Comparison of ENCODE assay signal across 8 cellular contexts in genomic region chr1:1283821-1284220, GRCh38.
A peak's percentile ranks its signal among the peaks of the same experiment; 100 is the strongest.
DNase-seq lines count a peak whose midpoint lies in the region; ATAC-seq lines count a peak whose summit lies in the region.
"Had no signal": no experiment of that assay in that cellular context is flagged by ENCODE, and none has a peak within 500 bp of the region (broad histone marks: within the 10 kb centered on the region; RNA-seq: fewer than 3 reads in every experiment).

No MANE protein-coding gene starts in this region.

- peak; percentile 1 for DNase-seq in NCI-H1105 treated with DMSO at 0.1 percent for 48 hours (lab: John Stamatoyannopoulos, UW)
- no peak for DNase-seq in NCI-H1105 (lab: John Stamatoyannopoulos, UW)
- peak; percentile 24 for DNase-seq in OCI-M1 (lab: John Stamatoyannopoulos, UW)
- no peak for DNase-seq in memory B cell (ENCODE audit: low spot score in 2 of 2)
- no peak for DNase-seq in head of caudate nucleus
- DNase-seq: NCI-H1417, sigmoid colon had no signal

- no peak overlapping the region for H3K27ac Mint-ChIP-seq in memory B cell

- H3K4me1 Mint-ChIP-seq in memory B cell = peaks cover 6% of the 10 kb centered on the region

- H3K27me3 Mint-ChIP-seq in memory B cell = peaks cover 5% of the 10 kb centered on the region

- no peaks in the 10 kb centered on the region for H3K36me3 Mint-ChIP-seq in memory B cell

- H3K9me3 Mint-ChIP-seq in memory B cell = no peaks in the 10 kb centered on the region

- intact Hi-C loops in head of caudate nucleus (cut with DNase I) = no loop called here

- ATAC-seq in memory B cell (ENCODE audit: low read depth) (peak; percentile 34), HG02938 (IDR thresholded peaks at IDR 0.05; ENCODE audit: unreplicated experiment) (no peak)

- H3K4me3 Mint-ChIP-seq in memory B cell = no peak overlapping the region

Comparison
In these comparisons a context has a peak if more than half of its experiments do, and no peak if none do; other contexts are left out.
1. DNase-seq: peak in NCI-H1105 treated with DMSO at 0.1 percent for 48 hours (single experiment) and OCI-M1 (single experiment); none in NCI-H1105 (single experiment), memory B cell (0 of 2) and head of caudate nucleus (0 of 42).